2 cellular contexts compared by ENCODE assay signal in the genomic region with DNA sequence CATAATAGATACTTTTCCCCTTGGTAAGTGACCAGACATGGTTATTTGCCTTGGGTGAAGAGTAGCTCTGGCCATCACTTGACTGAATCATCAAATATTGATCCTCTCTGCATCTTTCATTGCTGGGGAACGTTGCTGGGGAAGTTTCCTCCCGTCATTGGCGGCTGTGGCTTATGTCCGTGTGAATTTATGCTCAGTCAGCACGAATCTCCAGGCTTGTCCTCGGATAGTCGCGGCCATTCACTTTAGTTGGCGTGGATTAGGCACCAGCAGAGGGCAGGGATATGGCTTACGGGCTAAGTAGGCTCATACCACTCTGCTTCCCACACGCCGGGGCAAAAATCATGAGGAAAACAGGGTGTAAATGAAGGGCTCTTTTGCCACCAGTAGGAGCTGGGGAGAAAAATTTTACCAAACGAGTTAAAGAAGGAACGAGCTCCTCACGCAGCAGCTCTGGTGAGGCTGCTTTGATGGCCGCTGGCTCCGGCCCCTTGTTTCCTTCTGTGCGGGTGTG.
TF ChIP-seq lines count a peak whose summit lies in the region.

No MANE protein-coding gene starts in this region.

TF ChIP-seq in HepG2, 621 proteins besides CTCF, POLR2A, EP300 and RAD21 (continued from another document):
- TF ChIP-seq MAFK (conservative IDR thresholded peaks at IDR 0.05 in 1 of 2, IDR thresholded peaks at IDR 0.05 in 1 of 2; ENCODE audit: low read length in 2 of 2): peak; percentile 91

TF ChIP-seq in K562, 482 proteins besides CTCF, POLR2A, EP300 and RAD21 (continued from another document):
- no peak for TF ChIP-seq FOXK1 (CRISPR knock-in tag; IDR thresholded peaks at IDR 0.05; ENCODE audit: borderline replicate concordance)
